1 cellular context compared by ENCODE assay signal in the genomic region with DNA sequence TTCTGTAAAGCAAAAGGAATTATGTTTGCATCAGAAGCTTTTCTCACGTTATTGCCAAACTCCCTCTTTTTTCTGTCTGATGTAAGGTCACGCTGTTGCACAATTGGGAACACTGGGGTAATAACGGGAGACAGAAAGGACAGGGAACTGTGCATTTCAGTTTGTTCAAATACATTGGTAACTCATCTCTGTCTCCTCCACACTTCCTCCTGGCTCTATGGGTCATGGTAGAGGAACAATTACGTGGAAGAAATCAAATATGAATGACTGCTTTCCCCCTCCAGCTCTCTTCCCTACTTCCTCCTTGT.
A peak's percentile ranks its signal among the peaks of the same experiment; 100 is the strongest.
TF ChIP-seq lines count a peak whose summit lies in the region.

No MANE protein-coding gene starts in this region.

TF ChIP-seq in HepG2, 621 proteins besides CTCF, POLR2A, EP300 and RAD21 (continued from another document and continues in another):
- TF ChIP-seq, protein P1, sequence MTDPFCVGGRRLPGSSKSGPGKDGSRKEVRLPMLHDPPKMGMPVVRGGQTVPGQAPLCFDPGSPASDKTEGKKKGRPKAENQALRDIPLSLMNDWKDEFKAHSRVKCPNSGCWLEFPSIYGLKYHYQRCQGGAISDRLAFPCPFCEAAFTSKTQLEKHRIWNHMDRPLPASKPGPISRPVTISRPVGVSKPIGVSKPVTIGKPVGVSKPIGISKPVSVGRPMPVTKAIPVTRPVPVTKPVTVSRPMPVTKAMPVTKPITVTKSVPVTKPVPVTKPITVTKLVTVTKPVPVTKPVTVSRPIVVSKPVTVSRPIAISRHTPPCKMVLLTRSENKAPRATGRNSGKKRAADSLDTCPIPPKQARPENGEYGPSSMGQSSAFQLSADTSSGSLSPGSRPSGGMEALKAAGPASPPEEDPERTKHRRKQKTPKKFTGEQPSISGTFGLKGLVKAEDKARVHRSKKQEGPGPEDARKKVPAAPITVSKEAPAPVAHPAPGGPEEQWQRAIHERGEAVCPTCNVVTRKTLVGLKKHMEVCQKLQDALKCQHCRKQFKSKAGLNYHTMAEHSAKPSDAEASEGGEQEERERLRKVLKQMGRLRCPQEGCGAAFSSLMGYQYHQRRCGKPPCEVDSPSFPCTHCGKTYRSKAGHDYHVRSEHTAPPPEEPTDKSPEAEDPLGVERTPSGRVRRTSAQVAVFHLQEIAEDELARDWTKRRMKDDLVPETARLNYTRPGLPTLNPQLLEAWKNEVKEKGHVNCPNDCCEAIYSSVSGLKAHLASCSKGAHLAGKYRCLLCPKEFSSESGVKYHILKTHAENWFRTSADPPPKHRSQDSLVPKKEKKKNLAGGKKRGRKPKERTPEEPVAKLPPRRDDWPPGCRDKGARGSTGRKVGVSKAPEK (CRISPR knock-in tag; IDR thresholded peaks at IDR 0.05; ENCODE audit: borderline replicate concordance): no peak
- TF ChIP-seq TEAD2 (CRISPR knock-in tag; IDR thresholded peaks at IDR 0.05) (no peak), MAFK (conservative IDR thresholded peaks at IDR 0.05 in 1 of 2, IDR thresholded peaks at IDR 0.05 in 1 of 2; ENCODE audit: low read length in 2 of 2) (no peak), ZNF660 (CRISPR knock-in tag; IDR thresholded peaks at IDR 0.05; ENCODE audit: borderline replicate concordance, low read depth) (no peak), GZF1 (CRISPR knock-in tag; IDR thresholded peaks at IDR 0.05) (no peak), POGZ (CRISPR knock-in tag; IDR thresholded peaks at IDR 0.05) (peak; percentile 93), FOXJ3 (CRISPR knock-in tag; IDR thresholded peaks at IDR 0.05; ENCODE audit: borderline replicate concordance) (peak; percentile 89; the same call in 1 of the 2 replicates), FOXP1 (IDR thresholded peaks at IDR 0.05) (no peak), FOXP1 (CRISPR knock-in tag; IDR thresholded peaks at IDR 0.05) (peak; percentile 83), HMG20B (CRISPR knock-in tag; conservative IDR thresholded peaks at IDR 0.05) (peak; percentile 65; the same call in 1 of the 2 replicates), NFYC (CRISPR knock-in tag; IDR thresholded peaks at IDR 0.05) (peak; percentile 21; the same call in 1 of the 2 replicates), ZSCAN21 (CRISPR knock-in tag; IDR thresholded peaks at IDR 0.05; ENCODE audit: borderline replicate concordance) (no peak), MTA3 (CRISPR knock-in tag; IDR thresholded peaks at IDR 0.05) (no peak), HOXA7 (CRISPR knock-in tag; IDR thresholded peaks at IDR 0.05) (no peak), ZNF343 (CRISPR knock-in tag; IDR thresholded peaks at IDR 0.05) (no peak), NCOA5 (CRISPR knock-in tag; IDR thresholded peaks at IDR 0.05) (no peak), FIP1L1 (IDR thresholded peaks at IDR 0.05; ENCODE audit: borderline replicate concordance, insufficient read depth, low read depth, low read length) (no peak), ZBTB38 (CRISPR knock-in tag; IDR thresholded peaks at IDR 0.05) (no peak), ZNF224 (CRISPR knock-in tag; IDR thresholded peaks at IDR 0.05) (no peak), ELF4 (CRISPR knock-in tag; IDR thresholded peaks at IDR 0.05; ENCODE audit: borderline replicate concordance) (no peak), ZSCAN22 (CRISPR knock-in tag; IDR thresholded peaks at IDR 0.05) (no peak), ZNF780A (CRISPR knock-in tag; IDR thresholded peaks at IDR 0.05) (no peak), SIX4 (CRISPR knock-in tag; IDR thresholded peaks at IDR 0.05) (peak; percentile 78; the same call in 1 of the 2 replicates), NFIC (IDR thresholded peaks at IDR 0.05; ENCODE audit: low read length) (peak; percentile 80; the same call in 1 of the 2 replicates), ATF1 (CRISPR knock-in tag; IDR thresholded peaks at IDR 0.05) (no peak), FOXA1 (IDR thresholded peaks at IDR 0.05) (no peak), FOXA1 (CRISPR knock-in tag; IDR thresholded peaks at IDR 0.05) (peak; percentile 69; the same call in 1 of the 2 replicates), TOPORS (CRISPR knock-in tag; IDR thresholded peaks at IDR 0.05) (0 out of 2 replicates have a peak, but pooled peaks have one; percentile 31), NBN (conservative IDR thresholded peaks at IDR 0.05) (no peak), NONO (IDR thresholded peaks at IDR 0.05) (no peak), NONO (CRISPR knock-in tag; conservative IDR thresholded peaks at IDR 0.05) (peak; percentile 77; the same call in 1 of the 2 replicates), CBFB (CRISPR knock-in tag; IDR thresholded peaks at IDR 0.05) (peak; percentile 77; the same call in 1 of the 2 replicates), CHD2 (IDR thresholded peaks at IDR 0.05; ENCODE audit: low read depth, low read length) (no peak), ZFYVE20 (CRISPR knock-in tag; IDR thresholded peaks at IDR 0.05; ENCODE audit: borderline replicate concordance, low read depth) (no peak), ZBTB8A (CRISPR knock-in tag; IDR thresholded peaks at IDR 0.05; ENCODE audit: borderline replicate concordance, low read depth) (no peak)
- TF ChIP-seq, protein P2, sequence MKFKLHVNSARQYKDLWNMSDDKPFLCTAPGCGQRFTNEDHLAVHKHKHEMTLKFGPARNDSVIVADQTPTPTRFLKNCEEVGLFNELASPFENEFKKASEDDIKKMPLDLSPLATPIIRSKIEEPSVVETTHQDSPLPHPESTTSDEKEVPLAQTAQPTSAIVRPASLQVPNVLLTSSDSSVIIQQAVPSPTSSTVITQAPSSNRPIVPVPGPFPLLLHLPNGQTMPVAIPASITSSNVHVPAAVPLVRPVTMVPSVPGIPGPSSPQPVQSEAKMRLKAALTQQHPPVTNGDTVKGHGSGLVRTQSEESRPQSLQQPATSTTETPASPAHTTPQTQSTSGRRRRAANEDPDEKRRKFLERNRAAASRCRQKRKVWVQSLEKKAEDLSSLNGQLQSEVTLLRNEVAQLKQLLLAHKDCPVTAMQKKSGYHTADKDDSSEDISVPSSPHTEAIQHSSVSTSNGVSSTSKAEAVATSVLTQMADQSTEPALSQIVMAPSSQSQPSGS (CRISPR knock-in tag; IDR thresholded peaks at IDR 0.05): peak; percentile 70; the same call in 1 of the 2 replicates
- TF ChIP-seq, protein P3, sequence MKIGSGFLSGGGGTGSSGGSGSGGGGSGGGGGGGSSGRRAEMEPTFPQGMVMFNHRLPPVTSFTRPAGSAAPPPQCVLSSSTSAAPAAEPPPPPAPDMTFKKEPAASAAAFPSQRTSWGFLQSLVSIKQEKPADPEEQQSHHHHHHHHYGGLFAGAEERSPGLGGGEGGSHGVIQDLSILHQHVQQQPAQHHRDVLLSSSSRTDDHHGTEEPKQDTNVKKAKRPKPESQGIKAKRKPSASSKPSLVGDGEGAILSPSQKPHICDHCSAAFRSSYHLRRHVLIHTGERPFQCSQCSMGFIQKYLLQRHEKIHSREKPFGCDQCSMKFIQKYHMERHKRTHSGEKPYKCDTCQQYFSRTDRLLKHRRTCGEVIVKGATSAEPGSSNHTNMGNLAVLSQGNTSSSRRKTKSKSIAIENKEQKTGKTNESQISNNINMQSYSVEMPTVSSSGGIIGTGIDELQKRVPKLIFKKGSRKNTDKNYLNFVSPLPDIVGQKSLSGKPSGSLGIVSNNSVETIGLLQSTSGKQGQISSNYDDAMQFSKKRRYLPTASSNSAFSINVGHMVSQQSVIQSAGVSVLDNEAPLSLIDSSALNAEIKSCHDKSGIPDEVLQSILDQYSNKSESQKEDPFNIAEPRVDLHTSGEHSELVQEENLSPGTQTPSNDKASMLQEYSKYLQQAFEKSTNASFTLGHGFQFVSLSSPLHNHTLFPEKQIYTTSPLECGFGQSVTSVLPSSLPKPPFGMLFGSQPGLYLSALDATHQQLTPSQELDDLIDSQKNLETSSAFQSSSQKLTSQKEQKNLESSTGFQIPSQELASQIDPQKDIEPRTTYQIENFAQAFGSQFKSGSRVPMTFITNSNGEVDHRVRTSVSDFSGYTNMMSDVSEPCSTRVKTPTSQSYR (CRISPR knock-in tag; IDR thresholded peaks at IDR 0.05; ENCODE audit: borderline replicate concordance): peak; percentile 68; the same call in 1 of the 2 replicates
- TF ChIP-seq, protein P4, sequence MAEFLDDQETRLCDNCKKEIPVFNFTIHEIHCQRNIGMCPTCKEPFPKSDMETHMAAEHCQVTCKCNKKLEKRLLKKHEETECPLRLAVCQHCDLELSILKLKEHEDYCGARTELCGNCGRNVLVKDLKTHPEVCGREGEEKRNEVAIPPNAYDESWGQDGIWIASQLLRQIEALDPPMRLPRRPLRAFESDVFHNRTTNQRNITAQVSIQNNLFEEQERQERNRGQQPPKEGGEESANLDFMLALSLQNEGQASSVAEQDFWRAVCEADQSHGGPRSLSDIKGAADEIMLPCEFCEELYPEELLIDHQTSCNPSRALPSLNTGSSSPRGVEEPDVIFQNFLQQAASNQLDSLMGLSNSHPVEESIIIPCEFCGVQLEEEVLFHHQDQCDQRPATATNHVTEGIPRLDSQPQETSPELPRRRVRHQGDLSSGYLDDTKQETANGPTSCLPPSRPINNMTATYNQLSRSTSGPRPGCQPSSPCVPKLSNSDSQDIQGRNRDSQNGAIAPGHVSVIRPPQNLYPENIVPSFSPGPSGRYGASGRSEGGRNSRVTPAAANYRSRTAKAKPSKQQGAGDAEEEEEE (CRISPR knock-in tag; IDR thresholded peaks at IDR 0.05; ENCODE audit: borderline replicate concordance): no peak
- TF ChIP-seq, protein P5, sequence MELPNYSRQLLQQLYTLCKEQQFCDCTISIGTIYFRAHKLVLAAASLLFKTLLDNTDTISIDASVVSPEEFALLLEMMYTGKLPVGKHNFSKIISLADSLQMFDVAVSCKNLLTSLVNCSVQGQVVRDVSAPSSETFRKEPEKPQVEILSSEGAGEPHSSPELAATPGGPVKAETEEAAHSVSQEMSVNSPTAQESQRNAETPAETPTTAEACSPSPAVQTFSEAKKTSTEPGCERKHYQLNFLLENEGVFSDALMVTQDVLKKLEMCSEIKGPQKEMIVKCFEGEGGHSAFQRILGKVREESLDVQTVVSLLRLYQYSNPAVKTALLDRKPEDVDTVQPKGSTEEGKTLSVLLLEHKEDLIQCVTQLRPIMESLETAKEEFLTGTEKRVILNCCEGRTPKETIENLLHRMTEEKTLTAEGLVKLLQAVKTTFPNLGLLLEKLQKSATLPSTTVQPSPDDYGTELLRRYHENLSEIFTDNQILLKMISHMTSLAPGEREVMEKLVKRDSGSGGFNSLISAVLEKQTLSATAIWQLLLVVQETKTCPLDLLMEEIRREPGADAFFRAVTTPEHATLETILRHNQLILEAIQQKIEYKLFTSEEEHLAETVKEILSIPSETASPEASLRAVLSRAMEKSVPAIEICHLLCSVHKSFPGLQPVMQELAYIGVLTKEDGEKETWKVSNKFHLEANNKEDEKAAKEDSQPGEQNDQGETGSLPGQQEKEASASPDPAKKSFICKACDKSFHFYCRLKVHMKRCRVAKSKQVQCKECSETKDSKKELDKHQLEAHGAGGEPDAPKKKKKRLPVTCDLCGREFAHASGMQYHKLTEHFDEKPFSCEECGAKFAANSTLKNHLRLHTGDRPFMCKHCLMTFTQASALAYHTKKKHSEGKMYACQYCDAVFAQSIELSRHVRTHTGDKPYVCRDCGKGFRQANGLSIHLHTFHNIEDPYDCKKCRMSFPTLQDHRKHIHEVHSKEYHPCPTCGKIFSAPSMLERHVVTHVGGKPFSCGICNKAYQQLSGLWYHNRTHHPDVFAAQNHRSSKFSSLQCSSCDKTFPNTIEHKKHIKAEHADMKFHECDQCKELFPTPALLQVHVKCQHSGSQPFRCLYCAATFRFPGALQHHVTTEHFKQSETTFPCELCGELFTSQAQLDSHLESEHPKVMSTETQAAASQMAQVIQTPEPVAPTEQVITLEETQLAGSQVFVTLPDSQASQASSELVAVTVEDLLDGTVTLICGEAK (IDR thresholded peaks at IDR 0.05): no peak
- TF ChIP-seq, protein P5 (CRISPR knock-in tag; IDR thresholded peaks at IDR 0.05): no peak
- TF ChIP-seq, protein P6, sequence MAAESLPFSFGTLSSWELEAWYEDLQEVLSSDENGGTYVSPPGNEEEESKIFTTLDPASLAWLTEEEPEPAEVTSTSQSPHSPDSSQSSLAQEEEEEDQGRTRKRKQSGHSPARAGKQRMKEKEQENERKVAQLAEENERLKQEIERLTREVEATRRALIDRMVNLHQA (CRISPR knock-in tag; IDR thresholded peaks at IDR 0.05): no peak; the same call in 1 of the 2 replicates
- TF ChIP-seq, protein P7, sequence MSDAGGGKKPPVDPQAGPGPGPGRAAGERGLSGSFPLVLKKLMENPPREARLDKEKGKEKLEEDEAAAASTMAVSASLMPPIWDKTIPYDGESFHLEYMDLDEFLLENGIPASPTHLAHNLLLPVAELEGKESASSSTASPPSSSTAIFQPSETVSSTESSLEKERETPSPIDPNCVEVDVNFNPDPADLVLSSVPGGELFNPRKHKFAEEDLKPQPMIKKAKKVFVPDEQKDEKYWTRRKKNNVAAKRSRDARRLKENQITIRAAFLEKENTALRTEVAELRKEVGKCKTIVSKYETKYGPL (CRISPR knock-in tag; IDR thresholded peaks at IDR 0.05): peak; percentile 77; the same call in 1 of the 2 replicates
- TF ChIP-seq, protein P8, sequence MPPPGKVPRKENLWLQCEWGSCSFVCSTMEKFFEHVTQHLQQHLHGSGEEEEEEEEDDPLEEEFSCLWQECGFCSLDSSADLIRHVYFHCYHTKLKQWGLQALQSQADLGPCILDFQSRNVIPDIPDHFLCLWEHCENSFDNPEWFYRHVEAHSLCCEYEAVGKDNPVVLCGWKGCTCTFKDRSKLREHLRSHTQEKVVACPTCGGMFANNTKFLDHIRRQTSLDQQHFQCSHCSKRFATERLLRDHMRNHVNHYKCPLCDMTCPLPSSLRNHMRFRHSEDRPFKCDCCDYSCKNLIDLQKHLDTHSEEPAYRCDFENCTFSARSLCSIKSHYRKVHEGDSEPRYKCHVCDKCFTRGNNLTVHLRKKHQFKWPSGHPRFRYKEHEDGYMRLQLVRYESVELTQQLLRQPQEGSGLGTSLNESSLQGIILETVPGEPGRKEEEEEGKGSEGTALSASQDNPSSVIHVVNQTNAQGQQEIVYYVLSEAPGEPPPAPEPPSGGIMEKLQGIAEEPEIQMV (CRISPR knock-in tag; IDR thresholded peaks at IDR 0.05; ENCODE audit: low read depth): no peak
